Comparison of ENCODE assay signal across 15 cellular contexts in the genomic region with DNA sequence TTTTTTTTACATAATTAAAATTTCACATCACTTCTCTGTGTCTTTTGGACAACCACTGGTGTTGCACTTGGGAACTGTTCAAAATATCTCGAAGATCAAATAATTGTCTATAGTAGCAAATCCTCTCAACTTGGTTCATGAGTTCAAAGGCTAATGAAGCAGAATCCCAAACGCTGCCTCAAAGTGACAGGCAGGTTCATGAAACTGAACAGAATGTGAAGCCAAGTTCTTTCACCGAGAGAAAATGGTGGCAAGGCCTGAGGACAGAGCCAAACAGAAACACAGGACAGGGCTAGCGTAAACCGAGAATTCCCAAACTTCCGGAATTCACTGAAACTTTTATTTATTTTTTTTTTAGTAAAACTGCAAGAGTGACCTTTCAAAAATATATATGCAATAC. TPM values are rescaled to one million over a fixed set of nuclear protein-coding genes. Genes with fewer than 3 reads are reported as not detected.
DNase-seq lines count a peak whose midpoint lies in the region; ATAC-seq and TF ChIP-seq lines count a peak whose summit lies in the region.
"Had no signal": no experiment of that assay in that cellular context is flagged by ENCODE, and none has a peak within 500 bp of the region (broad histone marks: within the 10 kb centered on the region; RNA-seq: fewer than 3 reads in every experiment).

No MANE protein-coding gene starts in this region.

- TF ChIP-seq CTCF in chondrocyte (IDR thresholded peaks at IDR 0.05): no peak
- TF ChIP-seq CTCF in lower lobe of right lung (IDR thresholded peaks at IDR 0.05): no peak
- TF ChIP-seq CTCF in tibial artery (IDR thresholded peaks at IDR 0.05): no peak

- no peaks in the 10 kb centered on the region for H3K9me3 ChIP-seq in GM23248 (ENCODE audit: low read depth)
- H3K9me3 ChIP-seq in lower lobe of right lung: no peaks in the 10 kb centered on the region
- H3K9me3 ChIP-seq in tibial artery: no peaks in the 10 kb centered on the region

- no peak overlapping the region for H2AFZ ChIP-seq in GM23248

- H3K9me2 ChIP-seq in GM23248 (ENCODE audit: insufficient read depth): no peaks in the 10 kb centered on the region

- H3K4me3 ChIP-seq in GM23248 (no peak overlapping the region), lower lobe of right lung (no peak overlapping the region), tibial artery (no peak overlapping the region)

- H3K27me3 ChIP-seq in GM23248 (replicated peaks; ENCODE audit: insufficient read depth): no peaks in the 10 kb centered on the region
- no peaks in the 10 kb centered on the region for H3K27me3 ChIP-seq in lower lobe of right lung (ENCODE audit: low read depth)
- no peaks in the 10 kb centered on the region for H3K27me3 ChIP-seq in tibial artery

- H3K4me2 ChIP-seq in GM23248 (ENCODE audit: unreplicated experiment): no peak overlapping the region

- peaks cover 6% of the 10 kb centered on the region for H3K9me3 Mint-ChIP-seq in chondrocyte (ENCODE audit: low read depth)

- no peaks in the 10 kb centered on the region for H3K36me3 ChIP-seq in GM23248 (ENCODE audit: low read depth)
- no peaks in the 10 kb centered on the region for H3K36me3 ChIP-seq in lower lobe of right lung
- H3K36me3 ChIP-seq in tibial artery: no peaks in the 10 kb centered on the region

- peaks cover 68% of the 10 kb centered on the region for H3K4me1 ChIP-seq in GM23248 (ENCODE audit: insufficient read depth)
- peaks cover 91% of the 10 kb centered on the region for H3K4me1 ChIP-seq in lower lobe of right lung
- H3K4me1 ChIP-seq in tibial artery: peaks cover 0 to 100% (median 64%) of the 10 kb centered on the region in 4 donors

- H3K27ac ChIP-seq in GM23248 (peak overlapping the region; percentile 48), lower lobe of right lung (peak overlapping the region; percentile 80), tibial artery (peak overlapping the region; percentile 79 to 83)

- in situ Hi-C loops in GM23248 (cut with MboI): no loop called here

- ATAC-seq in lower lobe of right lung: no peak
- ATAC-seq: CD8-positive, alpha-beta T cell had no signal

- peaks cover 88% of the 10 kb centered on the region for H3K79me2 ChIP-seq in GM23248 (ENCODE audit: insufficient read depth)

- no peaks in the 10 kb centered on the region for H3K27me3 Mint-ChIP-seq in chondrocyte (ENCODE audit: low read depth)

- H3K27ac Mint-ChIP-seq in chondrocyte (ENCODE audit: unreplicated experiment): peak overlapping the region; percentile 2
- H3K27ac Mint-ChIP-seq: CD8-positive, alpha-beta T cell had no signal

- H3K9ac ChIP-seq in GM23248: no peak overlapping the region

- no peaks in the 10 kb centered on the region for H4K20me1 ChIP-seq in GM23248 (ENCODE audit: insufficient read depth)

- H3F3A ChIP-seq in GM23248 (ENCODE audit: insufficient read depth): peaks cover 79% of the 10 kb centered on the region

- WGBS in GM23248 (ENCODE audit: low coverage in 1 of 2, low lambda C conversion rate in 2 of 2, missing lambda C conversion rate in 2 of 2), 2 experiments: 95 to 98% methylated on average over 6 of the region's 6 CpGs

- peaks cover 3% of the 10 kb centered on the region for H3K36me3 Mint-ChIP-seq in chondrocyte (ENCODE audit: low read depth)

- DNase-seq in GM23248 (no peak), chondrocyte (ENCODE audit: low spot score) (no peak), lower lobe of right lung (no peak), tibial artery (no peak), NCI-H345 (lab: John Stamatoyannopoulos, UW) (no peak), RKO (ENCODE audit: low spot score) (no peak), glomerular visceral epithelial cell (ENCODE audit: extremely low spot score) (no peak)
- DNase-seq: ACHN; CD8-positive, alpha-beta T cell; DMS79 treated with DMSO at 0.1 percent for 48 hours; KBM-7; NCI-H1048; NCI-H146; NCI-H82; SIG-M5 had no signal

- H3K4me3 Mint-ChIP-seq in chondrocyte (ENCODE audit: unreplicated experiment): no peak overlapping the region
- H3K4me3 Mint-ChIP-seq: CD8-positive, alpha-beta T cell had no signal

- intact Hi-C loops in lower lobe of right lung (cut with DNase I): no loop called here
- intact Hi-C loops in tibial artery (cut with DNase I; ENCODE audit: low total_unique reads): no loop called here

- peaks cover 77% of the 10 kb centered on the region for H3K4me1 Mint-ChIP-seq in chondrocyte (ENCODE audit: low read depth)

RNA-seq across cellular contexts. Expression of gene SMURF1, which starts 21.1 kb away (rescaled TPM):
- total RNA-seq in GM23248 (2014; rRNA removed; shearing (Covaris generic)): 19.1 and 21.1 TPM in 2 replicates
- polyA plus RNA-seq in GM23248 (2016; fragmentation: Nextera tagmentation; extraction: Ambion mirVana): 6.6 and 6.8 TPM in 2 replicates
- total RNA-seq in chondrocyte (28.2 to 32.2 TPM (median 30.2 TPM) in 3 replicates), lower lobe of right lung (32.0 TPM)
